Comparison of ENCODE assay signal across 8 cellular contexts in the genomic region with DNA sequence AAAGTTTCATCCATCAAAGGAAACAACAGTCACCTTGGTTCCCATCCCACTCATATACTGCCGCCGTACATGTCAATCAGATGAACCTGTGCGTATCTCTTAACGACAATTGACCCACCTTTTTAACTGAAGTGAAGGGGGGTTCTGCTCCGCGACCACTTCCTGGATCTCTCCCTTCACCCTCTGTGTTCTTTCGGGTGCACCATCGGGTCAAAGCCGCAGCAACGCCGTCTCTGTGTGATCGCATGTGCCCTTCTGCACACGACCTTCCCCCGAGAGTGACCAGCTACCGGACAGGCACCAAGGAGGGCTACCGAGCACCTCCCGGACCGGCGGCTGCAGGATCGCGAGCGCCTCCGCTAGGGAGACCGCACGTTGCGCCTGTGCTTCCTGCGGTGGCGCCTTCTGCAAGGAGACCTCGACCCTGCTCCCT. TPM values are rescaled to one million over a fixed set of nuclear protein-coding genes. Genes with fewer than 3 reads are reported as not detected.
DNase-seq lines count a peak whose midpoint lies in the region; ATAC-seq, FAIRE-seq and TF ChIP-seq lines count a peak whose summit lies in the region.
"Not testable (repeated sequence)": the region's sequence is repeated elsewhere in the genome, so short reads cannot be mapped to it uniquely, and the experiment has no call there.

No MANE protein-coding gene starts in this region.

- peaks cover 16% of the 10 kb centered on the region for H3K36me3 ChIP-seq in RWPE2 (ENCODE audit: low read depth)
- not testable (repeated sequence) for H3K36me3 ChIP-seq in lung (ENCODE audit: control insufficient read depth in 2 of 2, insufficient read depth in 2 of 2, low read length in 2 of 2); small intestine (ENCODE audit: control insufficient read depth in 2 of 2, insufficient read depth in 2 of 2, low read length in 2 of 2)

- DNase-seq in AG09319 (ENCODE audit: extremely low read depth, low read depth); RWPE2 (ENCODE audit: low spot score); lung (ENCODE audit: low spot score): not testable (repeated sequence)
- DNase-seq in HL-60 (ENCODE audit: low read depth in 1 of 2, low spot score in 1 of 2) (peak in 1 of 2 experiments; percentile 40), small intestine (peak; percentile 18)
- DNase-seq in activated gamma-delta T cell treated with anti-CD3 and anti-CD28 coated beads, Interleukin-2, amount 50 U/mL, for 16 hours (ENCODE audit: low read depth), result peak; percentile 16

- H3K4me3 ChIP-seq in HL-60 (replicated peaks; ENCODE audit: insufficient read depth, low read length) (peak overlapping the region; percentile 56), RWPE2 (ENCODE audit: severe bottlenecking) (peak overlapping the region; percentile 40), lung (peak overlapping the region; percentile 52), small intestine (ENCODE audit: low read depth in 1 of 2, low read length in 2 of 2) (peak overlapping the region; percentile 36 to 58)

- H3K9me3 ChIP-seq in RWPE2 (ENCODE audit: severe bottlenecking); lung (ENCODE audit: control insufficient read depth in 2 of 2, insufficient read depth in 1 of 2, low read length in 1 of 2); small intestine (ENCODE audit: control insufficient read depth, low read depth): not testable (repeated sequence)

- FAIRE-seq in small intestine (lab: Jason Lieb, UNC), result not testable (repeated sequence)

- not testable (repeated sequence) for H3K4me1 ChIP-seq in RWPE2 (ENCODE audit: insufficient read depth, poor library complexity, severe bottlenecking); lung (ENCODE audit: control insufficient read depth in 2 of 2, insufficient read depth in 2 of 2, low read length in 2 of 2); small intestine (ENCODE audit: control insufficient read depth in 2 of 2, insufficient read depth in 1 of 2, low read depth in 1 of 2, low read length in 1 of 2)

- peak; percentile 21 for ATAC-seq in GM19397 (IDR thresholded peaks at IDR 0.05; ENCODE audit: unreplicated experiment)
- ATAC-seq in RWPE2 (ENCODE audit: low read depth), result peak; percentile 37
- peak; percentile 33 for ATAC-seq in esophagus mucosa
- peak; percentile 39 for ATAC-seq in lung (ENCODE audit: insufficient read depth, low FRiP score)

- WGBS in lung, 2 donors, result 0 to 1% methylated on average over 12 to 26 of the region's 29 CpGs
- 0 to 1% (median 0%) methylated on average over 10 to 26 of the region's 29 CpGs for WGBS in small intestine, 3 donors

- TF ChIP-seq CTCF in AG09319 (IDR thresholded peaks at IDR 0.05; ENCODE audit: low read depth, low read length), result peak; percentile 4; the same call in 1 of the 2 replicates
- TF ChIP-seq CTCF in HL-60 (IDR thresholded peaks at IDR 0.05; ENCODE audit: insufficient read depth, low read length); lung (IDR thresholded peaks at IDR 0.05; ENCODE audit: control extremely low read depth, extremely low read depth): not testable (repeated sequence)
- peak; percentile 14 for TF ChIP-seq CTCF in RWPE2 (IDR thresholded peaks at IDR 0.05; ENCODE audit: poor library complexity, severe bottlenecking)

- H3K27me3 ChIP-seq in HL-60 (ENCODE audit: insufficient read depth, poor library complexity, severe bottlenecking); RWPE2 (ENCODE audit: insufficient read depth, poor library complexity, severe bottlenecking); lung (ENCODE audit: control insufficient read depth, insufficient read depth); small intestine (ENCODE audit: control insufficient read depth in 2 of 2, insufficient read depth in 2 of 2, low read length in 2 of 2): not testable (repeated sequence)

- H3K27ac ChIP-seq in HL-60 (replicated peaks) (peak overlapping the region; percentile 59), lung (ENCODE audit: low read depth in 1 of 2, low read length in 1 of 2) (peak overlapping the region in 1 of 2 donors; percentile 52), small intestine (ENCODE audit: low read depth in 1 of 2, low read length in 1 of 2) (peak overlapping the region in 1 of 2 donors; percentile 27)
- not testable (repeated sequence) for H3K27ac ChIP-seq in RWPE2 (ENCODE audit: poor library complexity, severe bottlenecking)

RNA-seq across cellular contexts. Expression of a gene that starts 1.2 kb away (rescaled TPM):
- total RNA-seq in esophagus mucosa, result 66.2 TPM
- total RNA-seq in lung, result 10 to 100 TPM; 88.2 to 88.6 TPM
- 100 to 1,000 TPM in 1 of 2 donors, 10 to 100 TPM in 1; 84.6 to 116 TPM for polyA plus RNA-seq in lung
- polyA plus RNA-seq in small intestine, result 10 to 100 TPM; 45.9 to 64.0 (median 63.5) TPM
